In the genomic region with DNA sequence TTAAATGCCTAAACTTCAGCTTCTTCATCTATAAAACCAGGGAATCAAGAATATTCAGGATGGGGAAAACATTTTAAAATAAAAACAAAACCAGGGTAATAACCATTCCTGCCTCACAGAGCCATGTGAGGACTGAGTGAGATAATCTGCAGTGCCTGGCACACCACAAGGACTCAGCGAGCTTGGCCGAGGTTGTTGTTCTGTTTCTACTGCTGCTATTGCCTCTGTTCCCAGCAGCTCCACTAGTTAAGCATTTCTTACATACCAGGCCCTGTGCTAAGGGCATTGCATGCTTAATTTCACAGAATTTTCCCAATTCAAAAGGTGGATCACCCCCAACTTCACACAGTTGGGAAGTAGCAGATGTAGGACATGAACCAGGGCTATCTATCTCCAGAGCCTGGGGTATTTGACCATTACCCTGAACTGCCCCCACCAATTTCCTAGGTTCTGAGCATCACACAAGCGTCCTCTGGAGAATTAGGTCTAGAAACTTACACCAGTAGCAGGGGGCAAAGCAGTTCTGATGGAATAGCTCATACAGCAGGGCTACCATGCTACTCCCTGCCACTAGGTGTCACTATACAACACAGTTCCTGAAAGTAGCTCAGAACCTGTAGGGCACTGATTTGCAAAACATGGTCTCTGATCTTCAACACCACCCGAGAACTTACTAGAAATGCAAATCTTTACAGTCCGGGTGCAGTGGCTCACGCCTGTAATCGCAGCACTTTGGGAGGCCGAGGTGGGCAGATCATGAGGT, we compare ENCODE assay signal across 9 cellular contexts.
DNase-seq lines count a peak whose midpoint lies in the region; ATAC-seq, FAIRE-seq and TF ChIP-seq lines count a peak whose summit lies in the region.
"Had no signal": no experiment of that assay in that cellular context is flagged by ENCODE, and none has a peak within 500 bp of the region (broad histone marks: within the 10 kb centered on the region; RNA-seq: fewer than 3 reads in every experiment).

No MANE protein-coding gene starts in this region.

- no peak for TF ChIP-seq RAD21 in GM12878 (IDR thresholded peaks at IDR 0.05; ENCODE audit: insufficient read depth, low read depth, low read length)

- no peak overlapping the region for H2BK120ac ChIP-seq in mesenchymal stem cell (ENCODE audit: low read depth, low read length)

- no peak overlapping the region for H3K4me3 ChIP-seq in CD8-positive, alpha-beta T cell (ENCODE audit: low read depth, low read length)
- H3K4me3 ChIP-seq in GM12878 (no peak overlapping the region), mesenchymal stem cell (ENCODE audit: insufficient read depth in 1 of 2, low read depth in 1 of 2, low read length in 2 of 2) (no peak overlapping the region)

- H3K4me2 ChIP-seq in GM12878 (ENCODE audit: control insufficient read depth, insufficient read depth) (no peak overlapping the region), mesenchymal stem cell (ENCODE audit: low read length, poor library complexity, severe bottlenecking) (no peak overlapping the region)

- H3K79me1 ChIP-seq in mesenchymal stem cell (replicated peaks; ENCODE audit: low read length, poor library complexity, severe bottlenecking) = peaks cover 7% of the 10 kb centered on the region

- H3K9me3 Mint-ChIP-seq in CD8-positive, alpha-beta T cell = no peaks in the 10 kb centered on the region
- H3K9me3 Mint-ChIP-seq in activated T-helper 2 cell treated with anti-CD3 and anti-CD28 coated beads, Interferon-gamma antibody, Interleukin-2, Interleukin-4, amounts not matched to agents 10 μg/mL and 5 μg/mL and 100 μg/mL, durations not matched to agents 14 hours and 24 hours and 36 hours = peaks cover 34% of the 10 kb centered on the region

- H3K27me3 ChIP-seq in CD8-positive, alpha-beta T cell (ENCODE audit: insufficient read depth, low read length) = no peaks in the 10 kb centered on the region
- H3K27me3 ChIP-seq in GM12878 (replicated peaks in 1 of 2; ENCODE audit: control insufficient read depth in 2 of 2, insufficient read depth in 2 of 2, low read length in 1 of 2) (no peaks in the 10 kb centered on the region), mesenchymal stem cell (ENCODE audit: control insufficient read depth in 1 of 2, insufficient read depth in 1 of 2, low read length in 2 of 2) (no peaks in the 10 kb centered on the region)

- H3K23ac ChIP-seq in mesenchymal stem cell (ENCODE audit: low read length in 2 of 2) = no peak overlapping the region

- H3K4me1 ChIP-seq in CD8-positive, alpha-beta T cell (ENCODE audit: insufficient read depth, low read length) = no peaks in the 10 kb centered on the region
- H3K4me1 ChIP-seq in GM12878 (ENCODE audit: control insufficient read depth, insufficient read depth, low read length) (no peaks in the 10 kb centered on the region), mesenchymal stem cell (ENCODE audit: control insufficient read depth, insufficient read depth, low read depth, low read length) (peaks cover 55% of the 10 kb centered on the region)

- CTCF ChIA-PET in CD8-positive, alpha-beta T cell (lab: Charles Lee) = interaction anchor here (0.6 to 2.7 kb wide), 14 partner anchors 8 to 396 kb away, joined by 3 to 32 read pairs (median 4); a partner anchor contains a TSS
- CTCF ChIA-PET in GM12878 (lab: Yijun Ruan, JAX) = interaction anchor here (0.6 to 3.4 kb wide), 11 partner anchors 9 to 395 kb away, joined by 3 to 33 read pairs (median 5); a partner anchor contains a TSS

- in situ Hi-C loops in GM12878 (cut with MboI) = no loop called here

- FAIRE-seq in GM12878 (lab: Jason Lieb, UNC) = no peak

- H2AK5ac ChIP-seq in mesenchymal stem cell (ENCODE audit: low read length, severe bottlenecking) = peak overlapping the region; percentile 72

- no TSS peak for BruUV-seq in GM12878 (replicated peaks; lab: Mats Ljungman, UMichigan)

- SMC1A ChIA-PET in GM12878 (lab: Charles Lee; ENCODE audit: uncharacterized antibody, unreplicated experiment) = interaction anchor here (1.1 to 1.8 kb wide), 3 partner anchors 11 to 62 kb away, joined by 4 to 13 read pairs (median 13); no protein-coding TSS in a partner anchor

- no peak overlapping the region for H3K14ac ChIP-seq in mesenchymal stem cell (ENCODE audit: low read length in 2 of 2)

- H3K36me3 Mint-ChIP-seq in CD8-positive, alpha-beta T cell = peaks cover 27% of the 10 kb centered on the region
- peaks cover 54% of the 10 kb centered on the region for H3K36me3 Mint-ChIP-seq in activated T-helper 2 cell treated with anti-CD3 and anti-CD28 coated beads, Interferon-gamma antibody, Interleukin-2, Interleukin-4, amounts not matched to agents 10 μg/mL and 5 μg/mL and 100 μg/mL, durations not matched to agents 14 hours and 24 hours and 36 hours (ENCODE audit: low read depth)
- H3K36me3 Mint-ChIP-seq: IgD-negative memory B cell had no signal

- H4K20me1 ChIP-seq in GM12878 (ENCODE audit: control insufficient read depth, insufficient read depth) = no peaks in the 10 kb centered on the region

- no peak overlapping the region for H3K27ac ChIP-seq in CD8-positive, alpha-beta T cell (ENCODE audit: low read depth, low read length)
- H3K27ac ChIP-seq in GM12878 (ENCODE audit: control insufficient read depth, insufficient read depth) (no peak overlapping the region), mesenchymal stem cell (ENCODE audit: low read length, poor library complexity, severe bottlenecking) (peak overlapping the region; percentile 88)

- no peak for TF ChIP-seq EP300 in GM12878 (IDR thresholded peaks at IDR 0.05; ENCODE audit: borderline replicate concordance in 1 of 2, control insufficient read depth in 1 of 2, low read depth in 2 of 2, low read length in 2 of 2)

- no peak for TF ChIP-seq POLR2A in GM12878 (IDR thresholded peaks at IDR 0.05; ENCODE audit: low read depth, low read length)

- POLR2A ChIA-PET in CD8-positive, alpha-beta T cell (lab: Charles Lee) = interaction anchor here (0.7 to 1.3 kb wide), 2 partner anchors 209 to 265 kb away, joined by 3 to 6 read pairs; a partner anchor contains a TSS
- POLR2A ChIA-PET in GM12878 (lab: Charles Lee) = interaction anchor here (0.6 kb wide), 1 partner anchor 541 kb away, joined by 6 read pairs; a partner anchor contains a TSS

- intact Hi-C loops in CD8-positive, alpha-beta T cell (cut with DNase I, micrococcal nuclease) = loop anchor here in 1 of 2 experiments (1.0 kb wide), 1 partner anchor 61 kb away; no protein-coding TSS in a partner anchor
- intact Hi-C loops in GM12878 (cut with micrococcal nuclease; ENCODE audit: unreplicated experiment) = no loop called here
- intact Hi-C loops in activated T-helper 2 cell treated with anti-CD3 and anti-CD28 coated beads, Interferon-gamma antibody, Interleukin-2, Interleukin-4, amounts not matched to agents 10 μg/mL and 5 μg/mL and 100 μg/mL, durations not matched to agents 14 hours and 24 hours and 36 hours (cut with micrococcal nuclease) = no loop called here

- H3K18ac ChIP-seq in mesenchymal stem cell (ENCODE audit: low read depth in 1 of 2, low read length in 2 of 2) = no peak overlapping the region

- peak in 3 of 7 experiments; percentile 14 to 23 (median 16) for DNase-seq in CD8-positive, alpha-beta T cell
- peak; percentile 6 for DNase-seq in KG1 (lab: John Stamatoyannopoulos, UW)
- no peak for DNase-seq in GM12878 (ENCODE audit: low read depth, low spot score)
- peak; percentile 64 for DNase-seq in mesenchymal stem cell
- DNase-seq in activated T-helper 2 cell treated with anti-CD3 and anti-CD28 coated beads, Interferon-gamma antibody, Interleukin-2, Interleukin-4, amounts not matched to agents 10 μg/mL and 5 μg/mL and 100 μg/mL, durations not matched to agents 14 hours and 24 hours and 36 hours (ENCODE audit: low spot score) = no peak
- DNase-seq in LoVo (ENCODE audit: low spot score) = no peak
- DNase-seq in cortex of kidney (lab: John Stamatoyannopoulos, UW) = no peak
- DNase-seq in NCI-H2029 (lab: John Stamatoyannopoulos, UW) = no peak

- no peaks in the 10 kb centered on the region for H3K4me1 Mint-ChIP-seq in CD8-positive, alpha-beta T cell (ENCODE audit: low read depth)
- H3K4me1 Mint-ChIP-seq in activated T-helper 2 cell treated with anti-CD3 and anti-CD28 coated beads, Interferon-gamma antibody, Interleukin-2, Interleukin-4, amounts not matched to agents 10 μg/mL and 5 μg/mL and 100 μg/mL, durations not matched to agents 14 hours and 24 hours and 36 hours (ENCODE audit: low read depth) = no peaks in the 10 kb centered on the region
- H3K4me1 Mint-ChIP-seq: IgD-negative memory B cell had no signal

- H2BK12ac ChIP-seq in mesenchymal stem cell (ENCODE audit: low read length in 2 of 2) = peak overlapping the region; percentile 64 to 83

- no peak overlapping the region for H2BK15ac ChIP-seq in mesenchymal stem cell (ENCODE audit: low read depth, poor library complexity, severe bottlenecking)

- no peak overlapping the region for H2BK5ac ChIP-seq in mesenchymal stem cell (ENCODE audit: low read depth, low read length, poor library complexity, severe bottlenecking)

- 48% methylated on average over 8 of the region's 8 CpGs for WGBS in GM12878 (ENCODE audit: insufficient coverage, insufficient replicate concordance, low lambda C conversion rate, missing lambda C conversion rate)
- 94% methylated on average over 8 of the region's 8 CpGs for WGBS in mesenchymal stem cell

- no peaks in the 10 kb centered on the region for H3K79me2 ChIP-seq in GM12878 (ENCODE audit: control insufficient read depth, insufficient read depth, low read length)

- peak; percentile 57 for TF ChIP-seq CTCF in CD8-positive, alpha-beta T cell (IDR thresholded peaks at IDR 0.05)
- peak; percentile 26 to 50 (median 44); a peak in 4 of 6 replicates for TF ChIP-seq CTCF in GM12878 (IDR thresholded peaks at IDR 0.05 in 2 of 3, conservative IDR thresholded peaks at IDR 0.05 in 1 of 3; ENCODE audit: control insufficient read depth in 2 of 3, extremely low read depth in 1 of 3, insufficient read depth in 1 of 3, low read depth in 3 of 3, low read length in 3 of 3)

- H3K9me3 ChIP-seq in CD8-positive, alpha-beta T cell (ENCODE audit: low read length) = no peaks in the 10 kb centered on the region
- peaks cover 13% of the 10 kb centered on the region; the same call in 2 of the 3 replicates for H3K9me3 ChIP-seq in GM12878 (replicated peaks; ENCODE audit: control insufficient read depth, insufficient read depth, low read length)
- H3K9me3 ChIP-seq in mesenchymal stem cell (ENCODE audit: control insufficient read depth, low read length) = no peaks in the 10 kb centered on the region

- H2AFZ ChIP-seq in GM12878 (ENCODE audit: control insufficient read depth, low read depth, low read length) (no peak overlapping the region), mesenchymal stem cell (ENCODE audit: low read depth, low read length) (no peak overlapping the region)

- H3K9ac ChIP-seq in GM12878 (ENCODE audit: control insufficient read depth, insufficient read depth, low read length) (no peak overlapping the region), mesenchymal stem cell (ENCODE audit: low read length) (no peak overlapping the region)

- no peak overlapping the region for H4K8ac ChIP-seq in mesenchymal stem cell (ENCODE audit: low read length)

- no peak overlapping the region for H3K27ac Mint-ChIP-seq in CD8-positive, alpha-beta T cell
- no peak overlapping the region for H3K27ac Mint-ChIP-seq in activated T-helper 2 cell treated with anti-CD3 and anti-CD28 coated beads, Interferon-gamma antibody, Interleukin-2, Interleukin-4, amounts not matched to agents 10 μg/mL and 5 μg/mL and 100 μg/mL, durations not matched to agents 14 hours and 24 hours and 36 hours

- no peak overlapping the region for H3K4me3 Mint-ChIP-seq in CD8-positive, alpha-beta T cell
- no peak overlapping the region for H3K4me3 Mint-ChIP-seq in activated T-helper 2 cell treated with anti-CD3 and anti-CD28 coated beads, Interferon-gamma antibody, Interleukin-2, Interleukin-4, amounts not matched to agents 10 μg/mL and 5 μg/mL and 100 μg/mL, durations not matched to agents 14 hours and 24 hours and 36 hours (ENCODE audit: low read depth)

- H3K4ac ChIP-seq in mesenchymal stem cell (ENCODE audit: low read depth in 1 of 2, low read length in 2 of 2) = no peak overlapping the region

- H3K27me3 Mint-ChIP-seq in CD8-positive, alpha-beta T cell (ENCODE audit: low read depth) = no peaks in the 10 kb centered on the region
- H3K27me3 Mint-ChIP-seq in activated T-helper 2 cell treated with anti-CD3 and anti-CD28 coated beads, Interferon-gamma antibody, Interleukin-2, Interleukin-4, amounts not matched to agents 10 μg/mL and 5 μg/mL and 100 μg/mL, durations not matched to agents 14 hours and 24 hours and 36 hours (ENCODE audit: low read depth) = no peaks in the 10 kb centered on the region
- H3K27me3 Mint-ChIP-seq: IgD-negative memory B cell had no signal

- H3K36me3 ChIP-seq in CD8-positive, alpha-beta T cell (ENCODE audit: insufficient read depth, low read length) = no peaks in the 10 kb centered on the region
- H3K36me3 ChIP-seq in GM12878 (ENCODE audit: control insufficient read depth in 2 of 2, insufficient read depth in 2 of 2, low read length in 1 of 2) = no peaks in the 10 kb centered on the region
- peaks cover 84% of the 10 kb centered on the region in 2 experiments for H3K36me3 ChIP-seq in mesenchymal stem cell (ENCODE audit: control insufficient read depth in 1 of 2, insufficient read depth in 2 of 2, low read depth in 1 of 2, low read length in 2 of 2)

- H4K91ac ChIP-seq in mesenchymal stem cell (ENCODE audit: low read length) = no peak overlapping the region

- RAD21 ChIA-PET in GM12878 (lab: Charles Lee; ENCODE audit: unreplicated experiment) = interaction anchor here (1.0 to 1.4 kb wide), 2 partner anchors 209 to 345 kb away, joined by 4 read pairs; a partner anchor contains a TSS

- ATAC-seq in CD8-positive, alpha-beta T cell = no peak
- ATAC-seq in GM12878 = peak; percentile 58; the same call in 2 of the 3 replicates

Comparison
In these comparisons a context has a peak if more than half of its experiments do, and no peak if none do; other contexts are left out.
1. DNase-seq: peak in KG1 (single experiment) and mesenchymal stem cell (single experiment); none in GM12878 (single experiment), activated T-helper 2 cell treated with anti-CD3 and anti-CD28 coated beads, Interferon-gamma antibody, Interleukin-2, Interleukin-4, amounts not matched to agents 10 μg/mL and 5 μg/mL and 100 μg/mL, durations not matched to agents 14 hours and 24 hours and 36 hours (single experiment), LoVo (single experiment), cortex of kidney (single experiment) and NCI-H2029 (single experiment).